Comparison of ENCODE assay signal across 15 cellular contexts in genomic region chr1:173768206-173768605, GRCh38. TPM values are rescaled to one million over a fixed set of nuclear protein-coding genes. Genes with fewer than 3 reads are reported as not detected.
DNase-seq lines count a peak whose midpoint lies in the region; ATAC-seq and TF ChIP-seq lines count a peak whose summit lies in the region.
"Had no signal": no experiment of that assay in that cellular context is flagged by ENCODE, and none has a peak within 500 bp of the region (broad histone marks: within the 10 kb centered on the region; RNA-seq: fewer than 3 reads in every experiment).

No MANE protein-coding gene starts in this region.

- peaks cover 26% of the 10 kb centered on the region for H3K36me3 Mint-ChIP-seq in activated CD8-positive, alpha-beta T cell treated with anti-CD3 and anti-CD28 coated beads for 36 hours (ENCODE audit: low read depth)
- peaks cover 33% of the 10 kb centered on the region for H3K36me3 Mint-ChIP-seq in activated CD8-positive, alpha-beta T cell treated with anti-CD3 and anti-CD28 coated beads, Interleukin-2, amount 10 ng/mL, durations not matched to agents 7 days and 5 days (ENCODE audit: low read depth)
- H3K36me3 Mint-ChIP-seq in activated T-helper 17 cell treated with anti-CD3 and anti-CD28 coated beads, Interleukin-2, amount 50 U/mL, for 72 hours (ENCODE audit: low read depth), result peaks cover 43% of the 10 kb centered on the region
- H3K36me3 Mint-ChIP-seq in stimulated activated effector memory CD8-positive, alpha-beta T cell treated with anti-CD3 and anti-CD28 coated beads, Interleukin-12 subunit alpha, Interleukin-12 subunit beta, amount 100 ng/mL, for 72 hours, result peaks cover 27% of the 10 kb centered on the region

- POLR2A ChIA-PET in activated CD8-positive, alpha-beta T cell treated with anti-CD3 and anti-CD28 coated beads for 36 hours (lab: Charles Lee), result no interaction called here
- POLR2A ChIA-PET in activated CD8-positive, alpha-beta T cell treated with anti-CD3 and anti-CD28 coated beads, Interleukin-2, amount 10 ng/mL, durations not matched to agents 7 days and 5 days (lab: Charles Lee), result no interaction called here

- ATAC-seq in activated CD8-positive, alpha-beta T cell treated with anti-CD3 and anti-CD28 coated beads for 36 hours, result no peak
- no peak for ATAC-seq in activated CD8-positive, alpha-beta T cell treated with anti-CD3 and anti-CD28 coated beads, Interleukin-2, amount 10 ng/mL, durations not matched to agents 7 days and 5 days
- ATAC-seq in HG02870 (IDR thresholded peaks at IDR 0.05; ENCODE audit: unreplicated experiment) (peak; percentile 20), HG03039 (IDR thresholded peaks at IDR 0.05; ENCODE audit: unreplicated experiment) (no peak)
- ATAC-seq in activated T-helper 17 cell treated with anti-CD3 and anti-CD28 coated beads, Interleukin-2, amount 50 U/mL, for 72 hours (replicated peaks), result no peak
- no peak for ATAC-seq in stimulated activated effector memory CD8-positive, alpha-beta T cell treated with anti-CD3 and anti-CD28 coated beads, Interleukin-12 subunit alpha, Interleukin-12 subunit beta, amount 100 ng/mL, for 72 hours

- H3K9me3 Mint-ChIP-seq in activated CD8-positive, alpha-beta T cell treated with anti-CD3 and anti-CD28 coated beads for 36 hours, result peaks cover 12% of the 10 kb centered on the region
- peaks cover 10% of the 10 kb centered on the region for H3K9me3 Mint-ChIP-seq in activated CD8-positive, alpha-beta T cell treated with anti-CD3 and anti-CD28 coated beads, Interleukin-2, amount 10 ng/mL, durations not matched to agents 7 days and 5 days (ENCODE audit: insufficient read depth)
- H3K9me3 Mint-ChIP-seq in activated T-helper 17 cell treated with anti-CD3 and anti-CD28 coated beads, Interleukin-2, amount 50 U/mL, for 72 hours, result no peaks in the 10 kb centered on the region
- H3K9me3 Mint-ChIP-seq in stimulated activated effector memory CD8-positive, alpha-beta T cell treated with anti-CD3 and anti-CD28 coated beads, Interleukin-12 subunit alpha, Interleukin-12 subunit beta, amount 100 ng/mL, for 72 hours, result peaks cover 4% of the 10 kb centered on the region

- peak overlapping the region; percentile 13 for H3K27ac Mint-ChIP-seq in activated CD8-positive, alpha-beta T cell treated with anti-CD3 and anti-CD28 coated beads for 36 hours
- H3K27ac Mint-ChIP-seq in activated CD8-positive, alpha-beta T cell treated with anti-CD3 and anti-CD28 coated beads, Interleukin-2, amount 10 ng/mL, durations not matched to agents 7 days and 5 days, result no peak overlapping the region
- peak overlapping the region; percentile 66 for H3K27ac Mint-ChIP-seq in activated T-helper 17 cell treated with anti-CD3 and anti-CD28 coated beads, Interleukin-2, amount 50 U/mL, for 72 hours
- H3K27ac Mint-ChIP-seq in stimulated activated effector memory CD8-positive, alpha-beta T cell treated with anti-CD3 and anti-CD28 coated beads, Interleukin-12 subunit alpha, Interleukin-12 subunit beta, amount 100 ng/mL, for 72 hours, result peak overlapping the region; percentile 82
- H3K27ac Mint-ChIP-seq: CD14-positive monocyte, HFFc6 had no signal

- no peak for DNase-seq in activated CD8-positive, alpha-beta T cell treated with anti-CD3 and anti-CD28 coated beads for 36 hours
- no peak for DNase-seq in activated CD8-positive, alpha-beta T cell treated with anti-CD3 and anti-CD28 coated beads, Interleukin-2, amount 10 ng/mL, durations not matched to agents 7 days and 5 days
- DNase-seq in stimulated activated effector memory CD8-positive, alpha-beta T cell treated with anti-CD3 and anti-CD28 coated beads, Interleukin-12 subunit alpha, Interleukin-12 subunit beta, amount 100 ng/mL, for 72 hours (ENCODE audit: low spot score in 2 of 2), result no peak
- DNase-seq in stimulated activated CD4-positive, alpha-beta T cell treated with anti-CD3 and anti-CD28 coated beads, Interleukin-1b, Interleukin-23, amount 100 ng/mL, for 48 hours, result no peak
- DNase-seq: Caco-2; CD8-positive, alpha-beta memory T cell; DMS53; GF-D8; HCEC 1CT; HFFc6 had no signal

- intact Hi-C loops in activated CD8-positive, alpha-beta T cell treated with anti-CD3 and anti-CD28 coated beads for 36 hours (cut with micrococcal nuclease), result no loop called here

- H3K4me3 Mint-ChIP-seq in activated CD8-positive, alpha-beta T cell treated with anti-CD3 and anti-CD28 coated beads for 36 hours, result no peak overlapping the region
- H3K4me3 Mint-ChIP-seq in activated CD8-positive, alpha-beta T cell treated with anti-CD3 and anti-CD28 coated beads, Interleukin-2, amount 10 ng/mL, durations not matched to agents 7 days and 5 days, result no peak overlapping the region
- no peak overlapping the region for H3K4me3 Mint-ChIP-seq in activated T-helper 17 cell treated with anti-CD3 and anti-CD28 coated beads, Interleukin-2, amount 50 U/mL, for 72 hours
- H3K4me3 Mint-ChIP-seq in stimulated activated effector memory CD8-positive, alpha-beta T cell treated with anti-CD3 and anti-CD28 coated beads, Interleukin-12 subunit alpha, Interleukin-12 subunit beta, amount 100 ng/mL, for 72 hours, result no peak overlapping the region
- H3K4me3 Mint-ChIP-seq: CD14-positive monocyte; CD8-positive, alpha-beta memory T cell; HFFc6 had no signal

- no peak for TF ChIP-seq CTCF in activated CD8-positive, alpha-beta T cell treated with anti-CD3 and anti-CD28 coated beads for 36 hours (IDR thresholded peaks at IDR 0.05)

- H3K4me1 Mint-ChIP-seq in activated CD8-positive, alpha-beta T cell treated with anti-CD3 and anti-CD28 coated beads for 36 hours (ENCODE audit: low read depth), result peaks cover 18% of the 10 kb centered on the region
- H3K4me1 Mint-ChIP-seq in activated CD8-positive, alpha-beta T cell treated with anti-CD3 and anti-CD28 coated beads, Interleukin-2, amount 10 ng/mL, durations not matched to agents 7 days and 5 days (ENCODE audit: low read depth), result peaks cover 4% of the 10 kb centered on the region
- peaks cover 19% of the 10 kb centered on the region for H3K4me1 Mint-ChIP-seq in activated T-helper 17 cell treated with anti-CD3 and anti-CD28 coated beads, Interleukin-2, amount 50 U/mL, for 72 hours
- peaks cover 19% of the 10 kb centered on the region for H3K4me1 Mint-ChIP-seq in stimulated activated effector memory CD8-positive, alpha-beta T cell treated with anti-CD3 and anti-CD28 coated beads, Interleukin-12 subunit alpha, Interleukin-12 subunit beta, amount 100 ng/mL, for 72 hours
- H3K4me1 Mint-ChIP-seq: CD14-positive monocyte had no signal

- CTCF ChIA-PET in activated CD8-positive, alpha-beta T cell treated with anti-CD3 and anti-CD28 coated beads for 36 hours (lab: Charles Lee), result interaction anchor here (1.2 kb wide), 2 partner anchors 9 to 338 kb away, joined by 3 read pairs; no protein-coding TSS in a partner anchor
- CTCF ChIA-PET in activated CD8-positive, alpha-beta T cell treated with anti-CD3 and anti-CD28 coated beads, Interleukin-2, amount 10 ng/mL, durations not matched to agents 7 days and 5 days (lab: Charles Lee), result no interaction called here

- H3K27me3 Mint-ChIP-seq in activated CD8-positive, alpha-beta T cell treated with anti-CD3 and anti-CD28 coated beads for 36 hours, result no peaks in the 10 kb centered on the region
- no peaks in the 10 kb centered on the region for H3K27me3 Mint-ChIP-seq in activated CD8-positive, alpha-beta T cell treated with anti-CD3 and anti-CD28 coated beads, Interleukin-2, amount 10 ng/mL, durations not matched to agents 7 days and 5 days (ENCODE audit: low read depth)
- no peaks in the 10 kb centered on the region for H3K27me3 Mint-ChIP-seq in activated T-helper 17 cell treated with anti-CD3 and anti-CD28 coated beads, Interleukin-2, amount 50 U/mL, for 72 hours
- H3K27me3 Mint-ChIP-seq: CD8-positive, alpha-beta memory T cell; IgD-negative memory B cell had no signal

RNA-seq across cellular contexts. Expression of gene KLHL20, which starts 53.4 kb away (rescaled TPM):
- 10 to 100 TPM; 14.5 to 15.8 TPM for total RNA-seq in activated CD8-positive, alpha-beta T cell treated with anti-CD3 and anti-CD28 coated beads for 36 hours
- 10 to 100 TPM; 18.3 to 22.3 TPM for total RNA-seq in activated CD8-positive, alpha-beta T cell treated with anti-CD3 and anti-CD28 coated beads, Interleukin-2, amount 10 ng/mL, durations not matched to agents 7 days and 5 days
- total RNA-seq in activated T-helper 17 cell treated with anti-CD3 and anti-CD28 coated beads, Interleukin-2, amount 50 U/mL, for 72 hours, result 10 to 100 TPM; 12.5 to 16.1 TPM

RNA-seq across cellular contexts. Expression of gene DARS2, which starts 56.3 kb away (rescaled TPM):
- 10 to 100 TPM; 46.7 to 49.5 TPM for total RNA-seq in activated CD8-positive, alpha-beta T cell treated with anti-CD3 and anti-CD28 coated beads for 36 hours
- 10 to 100 TPM; 32.7 to 35.7 TPM for total RNA-seq in activated CD8-positive, alpha-beta T cell treated with anti-CD3 and anti-CD28 coated beads, Interleukin-2, amount 10 ng/mL, durations not matched to agents 7 days and 5 days
- 10 to 100 TPM; 25.8 to 38.5 TPM for total RNA-seq in activated T-helper 17 cell treated with anti-CD3 and anti-CD28 coated beads, Interleukin-2, amount 50 U/mL, for 72 hours

RNA-seq across cellular contexts. Expression of gene CENPL, which starts 56.5 kb away (rescaled TPM):
- total RNA-seq in activated CD8-positive, alpha-beta T cell treated with anti-CD3 and anti-CD28 coated beads for 36 hours, result 10 to 100 TPM; 20.9 to 23.3 TPM
- total RNA-seq in activated CD8-positive, alpha-beta T cell treated with anti-CD3 and anti-CD28 coated beads, Interleukin-2, amount 10 ng/mL, durations not matched to agents 7 days and 5 days, result 10 to 100 TPM; 35.5 to 39.2 TPM
- total RNA-seq in activated T-helper 17 cell treated with anti-CD3 and anti-CD28 coated beads, Interleukin-2, amount 50 U/mL, for 72 hours, result 10 to 100 TPM; 25.5 to 33.9 TPM
